Comparison of ENCODE assay signal across 25 cellular contexts in the genomic region with DNA sequence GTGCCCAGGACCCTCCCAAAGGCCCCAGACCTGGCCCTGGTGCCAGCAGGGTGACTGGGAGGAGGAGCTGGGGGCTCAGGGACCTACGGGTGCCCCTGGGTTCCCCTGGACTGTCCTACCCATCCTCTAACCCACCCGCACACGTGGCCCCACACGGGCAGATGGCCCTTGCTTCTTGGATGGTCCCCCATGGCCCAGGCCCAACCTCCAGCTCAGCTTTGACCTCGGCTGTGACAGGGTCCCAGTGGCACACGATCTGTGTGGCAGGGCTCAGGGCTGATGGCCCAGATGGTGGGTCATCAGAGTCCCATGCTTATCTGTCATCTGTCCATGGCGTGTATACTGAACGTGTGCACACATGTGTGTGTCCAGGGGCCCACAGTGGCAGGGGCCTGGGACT. TPM values are rescaled to one million over a fixed set of nuclear protein-coding genes. Genes with fewer than 3 reads are reported as not detected.
"Had no signal": no experiment of that assay in that cellular context is flagged by ENCODE, and none has a peak within 500 bp of the region (broad histone marks: within the 10 kb centered on the region; RNA-seq: fewer than 3 reads in every experiment).

No MANE protein-coding gene starts in this region.

- H3K9me3 ChIP-seq: SJSA1 had no signal

- ATAC-seq: activated T-cell treated with anti-CD3 and anti-CD28 coated beads, Interleukin-2, amount 50 U/mL, for 4 hours; SK-N-SH treated with all-trans-retinoic acid at 6 μM for 48 hours had no signal

- H3K4me3 Mint-ChIP-seq: activated B cell treated with CpG ODN at 0.5 μM for 24 hours; activated CD4-positive, alpha-beta T cell treated with anti-CD3 and anti-CD28 coated beads, Interleukin-2, amount 10 ng/mL, durations not matched to agents 24 days and 14 days; activated naive CD8-positive, alpha-beta T cell treated with anti-CD3 and anti-CD28 coated beads for 36 hours; activated T-cell treated with anti-CD3 and anti-CD28 coated beads, Interleukin-2, amount 50 U/mL, for 4 hours; T-helper 1 cell treated with Interleukin-12 subunit alpha and Interleukin-12 subunit beta and Interleukin-4 antibody, amounts not matched to agents 30 μg/mL and 1 μg/mL, for 36 hours had no signal

- DNase-seq: activated B cell treated with CpG ODN at 0.5 μM for 24 hours; activated CD4-positive, alpha-beta T cell treated with anti-CD3 and anti-CD28 coated beads for 1 hour; activated CD4-positive, alpha-beta T cell treated with anti-CD3 and anti-CD28 coated beads, Interleukin-2, amount 10 ng/mL, durations not matched to agents 24 days and 14 days; activated CD4-positive, alpha-beta T cell treated with anti-CD3 and anti-CD28 coated beads, Interleukin-2, amount 50 U/mL, for 48 hours; activated CD8-positive, alpha-beta memory T cell treated with anti-CD3 and anti-CD28 coated beads for 24 hours; activated effector memory CD4-positive, alpha-beta T cell treated with anti-CD3 and anti-CD28 coated beads, Interleukin-2, amount 50 U/mL, for 16 hours; activated naive CD4-positive, alpha-beta T cell treated with Interleukin-2 at 50 U/mL for 16 hours; activated naive CD8-positive, alpha-beta T cell treated with anti-CD3 and anti-CD28 coated beads for 36 hours; activated T-cell treated with anti-CD3 and anti-CD28 coated beads, Interleukin-2, amount 50 U/mL, for 4 hours; caudate nucleus; IMR-90; KG1; NCI-H1048; NCI-H1930; NCI-H2107; NCI-H345; NCI-H510A; NCI-H526 treated with DMSO at 0.1 percent for 48 hours; NCI-H82; RPMI8226; SHP77 had no signal

- H3K9me3 Mint-ChIP-seq: activated B cell treated with CpG ODN at 0.5 μM for 24 hours; activated CD4-positive, alpha-beta T cell treated with anti-CD3 and anti-CD28 coated beads, Interleukin-2, amount 10 ng/mL, durations not matched to agents 24 days and 14 days; activated naive CD8-positive, alpha-beta T cell treated with anti-CD3 and anti-CD28 coated beads for 36 hours; activated T-cell treated with anti-CD3 and anti-CD28 coated beads, Interleukin-2, amount 50 U/mL, for 4 hours; T-helper 1 cell treated with Interleukin-12 subunit alpha and Interleukin-12 subunit beta and Interleukin-4 antibody, amounts not matched to agents 30 μg/mL and 1 μg/mL, for 36 hours had no signal

- H3K36me3 ChIP-seq: SJSA1 had no signal

- H3K4me3 ChIP-seq: SJSA1 had no signal

- H3K36me3 Mint-ChIP-seq: activated naive CD8-positive, alpha-beta T cell treated with anti-CD3 and anti-CD28 coated beads for 36 hours had no signal

- H3K4me1 ChIP-seq: SJSA1 had no signal

- H3K27ac ChIP-seq: SJSA1 had no signal

- H3K27ac Mint-ChIP-seq: activated B cell treated with CpG ODN at 0.5 μM for 24 hours; activated CD4-positive, alpha-beta T cell treated with anti-CD3 and anti-CD28 coated beads, Interleukin-2, amount 10 ng/mL, durations not matched to agents 24 days and 14 days; activated naive CD8-positive, alpha-beta T cell treated with anti-CD3 and anti-CD28 coated beads for 36 hours; T-helper 1 cell treated with Interleukin-12 subunit alpha and Interleukin-12 subunit beta and Interleukin-4 antibody, amounts not matched to agents 30 μg/mL and 1 μg/mL, for 36 hours had no signal

RNA-seq across cellular contexts. Expression of a gene that starts 4.0 kb away (rescaled TPM):
- total RNA-seq: activated B cell treated with CpG ODN at 0.5 μM for 24 hours; activated CD4-positive, alpha-beta T cell treated with anti-CD3 and anti-CD28 coated beads, Interleukin-2, amount 10 ng/mL, durations not matched to agents 24 days and 14 days; activated naive CD8-positive, alpha-beta T cell treated with anti-CD3 and anti-CD28 coated beads for 36 hours; OCI-LY7; SJSA1 had no signal
